ENCODE assay signal across 1 cellular context in the genomic region with DNA sequence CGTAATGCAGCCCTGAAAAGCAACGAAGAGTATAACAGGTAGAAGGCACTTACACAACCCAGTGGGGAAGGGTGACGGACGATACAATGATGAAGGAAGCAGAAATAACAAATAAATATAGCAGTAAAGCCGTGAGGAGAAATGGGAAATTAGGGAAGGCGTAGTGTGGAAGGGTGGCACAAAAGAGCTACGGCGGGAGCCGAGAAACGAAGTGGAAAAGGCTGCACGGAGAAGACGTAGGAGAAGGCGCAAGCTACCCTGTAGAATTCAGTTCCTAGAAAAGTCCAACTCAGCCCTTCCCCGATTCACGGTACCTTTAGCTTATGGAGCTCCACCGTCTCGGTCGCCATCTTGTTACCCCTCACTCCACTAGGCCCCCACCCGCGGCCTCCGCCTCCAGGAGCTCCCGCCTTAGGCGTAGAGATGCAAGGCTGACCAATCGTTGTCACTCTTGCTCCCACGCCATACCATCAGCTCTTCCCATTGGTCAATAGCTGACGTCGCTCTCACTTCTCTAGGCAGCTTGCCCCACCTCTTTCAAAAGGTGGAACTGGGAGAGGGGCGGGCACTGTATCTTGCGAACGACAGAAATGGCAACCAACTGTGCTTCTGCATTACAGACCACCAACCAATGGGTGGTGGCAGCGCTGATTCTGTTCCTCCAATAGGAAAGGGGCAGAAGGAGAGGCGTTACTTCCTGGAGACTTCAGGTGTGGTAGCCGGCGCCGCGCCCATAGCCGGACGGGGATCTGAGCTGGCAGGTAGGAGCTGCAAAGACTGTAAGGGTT.
TF ChIP-seq lines count a peak whose summit lies in the region.

A gene with protein sequence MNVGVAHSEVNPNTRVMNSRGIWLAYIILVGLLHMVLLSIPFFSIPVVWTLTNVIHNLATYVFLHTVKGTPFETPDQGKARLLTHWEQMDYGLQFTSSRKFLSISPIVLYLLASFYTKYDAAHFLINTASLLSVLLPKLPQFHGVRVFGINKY (plus strand): TSS at position 690 of the 788 bp plus-strand sequence. CDS start 959 bp downstream, outside the sequence.
A gene with protein sequence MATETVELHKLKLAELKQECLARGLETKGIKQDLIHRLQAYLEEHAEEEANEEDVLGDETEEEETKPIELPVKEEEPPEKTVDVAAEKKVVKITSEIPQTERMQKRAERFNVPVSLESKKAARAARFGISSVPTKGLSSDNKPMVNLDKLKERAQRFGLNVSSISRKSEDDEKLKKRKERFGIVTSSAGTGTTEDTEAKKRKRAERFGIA (minus strand): TSS at position 373 of the 788 bp plus-strand sequence. CDS start 23 bp downstream, at position 350.

TF ChIP-seq in GM12878, 131 proteins besides CTCF, POLR2A, EP300 and RAD21 (continued from another document):
- no peak for TF ChIP-seq BHLHE40 (IDR thresholded peaks at IDR 0.05; ENCODE audit: borderline replicate concordance in 1 of 2, low read depth in 2 of 2, low read length in 1 of 2)
- no peak for TF ChIP-seq BMI1 (IDR thresholded peaks at IDR 0.05; ENCODE audit: borderline replicate concordance)
- no peak for TF ChIP-seq RAD51 (IDR thresholded peaks at IDR 0.05)
- TF ChIP-seq, protein P1, sequence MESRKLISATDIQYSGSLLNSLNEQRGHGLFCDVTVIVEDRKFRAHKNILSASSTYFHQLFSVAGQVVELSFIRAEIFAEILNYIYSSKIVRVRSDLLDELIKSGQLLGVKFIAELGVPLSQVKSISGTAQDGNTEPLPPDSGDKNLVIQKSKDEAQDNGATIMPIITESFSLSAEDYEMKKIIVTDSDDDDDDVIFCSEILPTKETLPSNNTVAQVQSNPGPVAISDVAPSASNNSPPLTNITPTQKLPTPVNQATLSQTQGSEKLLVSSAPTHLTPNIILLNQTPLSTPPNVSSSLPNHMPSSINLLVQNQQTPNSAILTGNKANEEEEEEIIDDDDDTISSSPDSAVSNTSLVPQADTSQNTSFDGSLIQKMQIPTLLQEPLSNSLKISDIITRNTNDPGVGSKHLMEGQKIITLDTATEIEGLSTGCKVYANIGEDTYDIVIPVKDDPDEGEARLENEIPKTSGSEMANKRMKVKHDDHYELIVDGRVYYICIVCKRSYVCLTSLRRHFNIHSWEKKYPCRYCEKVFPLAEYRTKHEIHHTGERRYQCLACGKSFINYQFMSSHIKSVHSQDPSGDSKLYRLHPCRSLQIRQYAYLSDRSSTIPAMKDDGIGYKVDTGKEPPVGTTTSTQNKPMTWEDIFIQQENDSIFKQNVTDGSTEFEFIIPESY (IDR thresholded peaks at IDR 0.05) = no peak
- TF ChIP-seq, protein P2, sequence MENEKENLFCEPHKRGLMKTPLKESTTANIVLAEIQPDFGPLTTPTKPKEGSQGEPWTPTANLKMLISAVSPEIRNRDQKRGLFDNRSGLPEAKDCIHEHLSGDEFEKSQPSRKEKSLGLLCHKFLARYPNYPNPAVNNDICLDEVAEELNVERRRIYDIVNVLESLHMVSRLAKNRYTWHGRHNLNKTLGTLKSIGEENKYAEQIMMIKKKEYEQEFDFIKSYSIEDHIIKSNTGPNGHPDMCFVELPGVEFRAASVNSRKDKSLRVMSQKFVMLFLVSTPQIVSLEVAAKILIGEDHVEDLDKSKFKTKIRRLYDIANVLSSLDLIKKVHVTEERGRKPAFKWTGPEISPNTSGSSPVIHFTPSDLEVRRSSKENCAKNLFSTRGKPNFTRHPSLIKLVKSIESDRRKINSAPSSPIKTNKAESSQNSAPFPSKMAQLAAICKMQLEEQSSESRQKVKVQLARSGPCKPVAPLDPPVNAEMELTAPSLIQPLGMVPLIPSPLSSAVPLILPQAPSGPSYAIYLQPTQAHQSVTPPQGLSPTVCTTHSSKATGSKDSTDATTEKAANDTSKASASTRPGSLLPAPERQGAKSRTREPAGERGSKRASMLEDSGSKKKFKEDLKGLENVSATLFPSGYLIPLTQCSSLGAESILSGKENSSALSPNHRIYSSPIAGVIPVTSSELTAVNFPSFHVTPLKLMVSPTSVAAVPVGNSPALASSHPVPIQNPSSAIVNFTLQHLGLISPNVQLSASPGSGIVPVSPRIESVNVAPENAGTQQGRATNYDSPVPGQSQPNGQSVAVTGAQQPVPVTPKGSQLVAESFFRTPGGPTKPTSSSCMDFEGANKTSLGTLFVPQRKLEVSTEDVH (IDR thresholded peaks at IDR 0.05; ENCODE audit: low read depth, partially characterized antibody) = no peak
- no peak for TF ChIP-seq JUND (IDR thresholded peaks at IDR 0.05; ENCODE audit: low read depth, low read length)
- TF ChIP-seq SP1 (IDR thresholded peaks at IDR 0.05; ENCODE audit: low read depth, low read length) = peak; percentile 98
- TF ChIP-seq MTA3 (IDR thresholded peaks at IDR 0.05; ENCODE audit: borderline replicate concordance, low read length) = no peak
- TF ChIP-seq PAX8 (IDR thresholded peaks at IDR 0.05) = peak; percentile 86; the same call in 1 of the 2 replicates
- peak; percentile 87 for TF ChIP-seq POLR2AphosphoS5 (IDR thresholded peaks at IDR 0.05; ENCODE audit: low read length)
- TF ChIP-seq CBX3 (IDR thresholded peaks at IDR 0.05; ENCODE audit: borderline replicate concordance, low read depth) = no peak
- no peak for TF ChIP-seq ZZZ3 (IDR thresholded peaks at IDR 0.05; ENCODE audit: control insufficient read depth, insufficient read length, low read depth)
- no peak for TF ChIP-seq SREBF1 (IDR thresholded peaks at IDR 0.05; ENCODE audit: low read length)
- no peak for TF ChIP-seq MYC (IDR thresholded peaks at IDR 0.05; ENCODE audit: insufficient read depth, insufficient read length, insufficient replicate concordance, low read length, severe bottlenecking)
- 0 out of 2 replicates have a peak, but pooled peaks have one; percentile 13 for TF ChIP-seq MEF2A (IDR thresholded peaks at IDR 0.05; ENCODE audit: insufficient read depth, low read depth, low read length)
- 0 out of 2 replicates have a peak, but pooled peaks have one; percentile 64 for TF ChIP-seq BACH1 (IDR thresholded peaks at IDR 0.05; ENCODE audit: borderline replicate concordance)
- TF ChIP-seq CREM (IDR thresholded peaks at IDR 0.05; ENCODE audit: low read depth) = peak; percentile 67; the same call in 1 of the 2 replicates
- peak; percentile 84; the same call in 1 of the 2 replicates for TF ChIP-seq NBN (IDR thresholded peaks at IDR 0.05)
- TF ChIP-seq ZNF24 (IDR thresholded peaks at IDR 0.05) = no peak
- TF ChIP-seq SUPT20H (IDR thresholded peaks at IDR 0.05; ENCODE audit: borderline replicate concordance, control insufficient read depth, low read depth, low read length) = no peak
- TF ChIP-seq, protein P3, sequence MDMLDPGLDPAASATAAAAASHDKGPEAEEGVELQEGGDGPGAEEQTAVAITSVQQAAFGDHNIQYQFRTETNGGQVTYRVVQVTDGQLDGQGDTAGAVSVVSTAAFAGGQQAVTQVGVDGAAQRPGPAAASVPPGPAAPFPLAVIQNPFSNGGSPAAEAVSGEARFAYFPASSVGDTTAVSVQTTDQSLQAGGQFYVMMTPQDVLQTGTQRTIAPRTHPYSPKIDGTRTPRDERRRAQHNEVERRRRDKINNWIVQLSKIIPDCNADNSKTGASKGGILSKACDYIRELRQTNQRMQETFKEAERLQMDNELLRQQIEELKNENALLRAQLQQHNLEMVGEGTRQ (IDR thresholded peaks at IDR 0.05; ENCODE audit: borderline replicate concordance, low read depth, low read length) = no peak
- peak; percentile 96 for TF ChIP-seq CHD2 (IDR thresholded peaks at IDR 0.05; ENCODE audit: borderline replicate concordance, low read depth, low read length)
- TF ChIP-seq ZNF207 (IDR thresholded peaks at IDR 0.05; ENCODE audit: borderline replicate concordance) = no peak
- TF ChIP-seq, protein P4, sequence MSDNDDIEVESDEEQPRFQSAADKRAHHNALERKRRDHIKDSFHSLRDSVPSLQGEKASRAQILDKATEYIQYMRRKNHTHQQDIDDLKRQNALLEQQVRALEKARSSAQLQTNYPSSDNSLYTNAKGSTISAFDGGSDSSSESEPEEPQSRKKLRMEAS (IDR thresholded peaks at IDR 0.05; ENCODE audit: low read depth, low read length) = no peak
- no peak for TF ChIP-seq JUNB (IDR thresholded peaks at IDR 0.05)
- no peak for TF ChIP-seq KAT2A (conservative IDR thresholded peaks at IDR 0.05; ENCODE audit: control insufficient read depth, low read depth, low read length)
- no peak; the same call in 2 of the 3 replicates for TF ChIP-seq POU2F2 (IDR thresholded peaks at IDR 0.05; ENCODE audit: borderline replicate concordance, low read depth, low read length)
- no peak for TF ChIP-seq CHD4 (IDR thresholded peaks at IDR 0.05)
- TF ChIP-seq TCF12 (IDR thresholded peaks at IDR 0.05; ENCODE audit: low read depth, low read length) = no peak
- peak; percentile 85 for TF ChIP-seq IRF4 (IDR thresholded peaks at IDR 0.05; ENCODE audit: low read depth, low read length)
- no peak for TF ChIP-seq BRCA1 (IDR thresholded peaks at IDR 0.05; ENCODE audit: low read depth, low read length)
- TF ChIP-seq GABPA (IDR thresholded peaks at IDR 0.05; ENCODE audit: low read depth) = peak; percentile 89
- TF ChIP-seq, protein P5, sequence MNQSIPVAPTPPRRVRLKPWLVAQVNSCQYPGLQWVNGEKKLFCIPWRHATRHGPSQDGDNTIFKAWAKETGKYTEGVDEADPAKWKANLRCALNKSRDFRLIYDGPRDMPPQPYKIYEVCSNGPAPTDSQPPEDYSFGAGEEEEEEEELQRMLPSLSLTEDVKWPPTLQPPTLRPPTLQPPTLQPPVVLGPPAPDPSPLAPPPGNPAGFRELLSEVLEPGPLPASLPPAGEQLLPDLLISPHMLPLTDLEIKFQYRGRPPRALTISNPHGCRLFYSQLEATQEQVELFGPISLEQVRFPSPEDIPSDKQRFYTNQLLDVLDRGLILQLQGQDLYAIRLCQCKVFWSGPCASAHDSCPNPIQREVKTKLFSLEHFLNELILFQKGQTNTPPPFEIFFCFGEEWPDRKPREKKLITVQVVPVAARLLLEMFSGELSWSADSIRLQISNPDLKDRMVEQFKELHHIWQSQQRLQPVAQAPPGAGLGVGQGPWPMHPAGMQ (IDR thresholded peaks at IDR 0.05; ENCODE audit: borderline replicate concordance) = no peak
- no peak for TF ChIP-seq MEF2B (IDR thresholded peaks at IDR 0.05; ENCODE audit: partially characterized antibody, poor library complexity, severe bottlenecking)
- TF ChIP-seq NR2C2 (IDR thresholded peaks at IDR 0.05; ENCODE audit: borderline replicate concordance, control insufficient read depth, insufficient read length, low read depth) = no peak
- TF ChIP-seq BCL11A (IDR thresholded peaks at IDR 0.05; ENCODE audit: low read depth, low read length) = no peak
- TF ChIP-seq CREB1 (IDR thresholded peaks at IDR 0.05; ENCODE audit: low read depth) = peak; percentile 90
- no peak for TF ChIP-seq EGR1 (IDR thresholded peaks at IDR 0.05; ENCODE audit: borderline replicate concordance in 1 of 2, low read depth in 2 of 2, low read length in 2 of 2)
- TF ChIP-seq, protein P6, sequence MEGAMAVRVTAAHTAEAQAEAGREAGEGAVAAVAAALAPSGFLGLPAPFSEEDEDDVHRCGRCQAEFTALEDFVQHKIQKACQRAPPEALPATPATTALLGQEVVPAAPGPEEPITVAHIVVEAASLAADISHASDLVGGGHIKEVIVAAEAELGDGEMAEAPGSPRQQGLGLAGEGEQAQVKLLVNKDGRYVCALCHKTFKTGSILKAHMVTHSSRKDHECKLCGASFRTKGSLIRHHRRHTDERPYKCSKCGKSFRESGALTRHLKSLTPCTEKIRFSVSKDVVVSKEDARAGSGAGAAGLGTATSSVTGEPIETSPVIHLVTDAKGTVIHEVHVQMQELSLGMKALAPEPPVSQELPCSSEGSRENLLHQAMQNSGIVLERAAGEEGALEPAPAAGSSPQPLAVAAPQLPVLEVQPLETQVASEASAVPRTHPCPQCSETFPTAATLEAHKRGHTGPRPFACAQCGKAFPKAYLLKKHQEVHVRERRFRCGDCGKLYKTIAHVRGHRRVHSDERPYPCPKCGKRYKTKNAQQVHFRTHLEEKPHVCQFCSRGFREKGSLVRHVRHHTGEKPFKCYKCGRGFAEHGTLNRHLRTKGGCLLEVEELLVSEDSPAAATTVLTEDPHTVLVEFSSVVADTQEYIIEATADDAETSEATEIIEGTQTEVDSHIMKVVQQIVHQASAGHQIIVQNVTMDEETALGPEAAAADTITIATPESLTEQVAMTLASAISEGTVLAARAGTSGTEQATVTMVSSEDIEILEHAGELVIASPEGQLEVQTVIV (IDR thresholded peaks at IDR 0.05; ENCODE audit: borderline replicate concordance, partially characterized antibody) = peak; percentile 71
- TF ChIP-seq ZNF384 (IDR thresholded peaks at IDR 0.05; ENCODE audit: borderline replicate concordance, low read depth, low read length) = no peak
- TF ChIP-seq RCOR1 (conservative IDR thresholded peaks at IDR 0.05; ENCODE audit: low read depth, low read length) = no peak
- no peak for TF ChIP-seq NFXL1 (IDR thresholded peaks at IDR 0.05; ENCODE audit: borderline replicate concordance)
- peak; percentile 49 for TF ChIP-seq MTA2 (IDR thresholded peaks at IDR 0.05; ENCODE audit: low read depth)
- TF ChIP-seq FOS (IDR thresholded peaks at IDR 0.05; ENCODE audit: borderline replicate concordance, extremely low read depth, insufficient read length) = peak; percentile 98
